37 cellular contexts compared by ENCODE assay signal in genomic region chr3:146072061-146072460, GRCh38.
A peak's percentile ranks its signal among the peaks of the same experiment; 100 is the strongest.
DNase-seq lines count a peak whose midpoint lies in the region; ATAC-seq and TF ChIP-seq lines count a peak whose summit lies in the region.
"Had no signal": no experiment of that assay in that cellular context is flagged by ENCODE, and none has a peak within 500 bp of the region (broad histone marks: within the 10 kb centered on the region; RNA-seq: fewer than 3 reads in every experiment).

No MANE protein-coding gene starts in this region.

- intact Hi-C loops in left ventricle myocardium superior (cut with micrococcal nuclease): loop anchor here (10.0 kb wide), 1 partner anchor 93 kb away; the partner anchor contains the start of gene PLOD2

- H4K20me1 ChIP-seq in GM23338 (replicated peaks; ENCODE audit: insufficient read depth) (no peaks in the 10 kb centered on the region), osteoblast (ENCODE audit: insufficient read depth, low read length) (peaks cover 3% of the 10 kb centered on the region)

- H3K9me2 ChIP-seq in GM23338 (ENCODE audit: insufficient read depth): no peaks in the 10 kb centered on the region

- H3K4me1 ChIP-seq in GM23338 (ENCODE audit: insufficient read depth) (0 out of 2 replicates have a peak, but pooled peaks cover 7% of the 10 kb centered on the region), osteoblast (ENCODE audit: insufficient read depth, low read length) (peaks cover 21% of the 10 kb centered on the region)
- H3K4me1 ChIP-seq: suprapubic skin, uterus had no signal

- H3K27ac Mint-ChIP-seq in GM23338: peak overlapping the region; percentile 8; the same call in 1 of the 2 replicates
- H3K27ac Mint-ChIP-seq: activated CD4-positive, alpha-beta T cell treated with anti-CD3 and anti-CD28 coated beads for 36 hours; activated CD8-positive, alpha-beta T cell treated with anti-CD3 and anti-CD28 coated beads for 36 hours; activated naive CD4-positive, alpha-beta T cell treated with anti-CD3 and anti-CD28 coated beads for 36 hours; activated T-helper 1 cell treated with anti-CD3 and anti-CD28 coated beads, Interleukin-12 subunit alpha, Interleukin-12 subunit beta, Interleukin-2, Interleukin-4 antibody, amounts not matched to agents 30 ng/mL and 10 ng/mL and 1 ng/mL, durations not matched to agents 14 hours and 24 hours and 36 hours; B cell; CD4-positive, alpha-beta memory T cell; naive B cell; stimulated activated naive B cell treated with anti-CD40 and anti-IgM and Interleukin-4, amounts not matched to agents 10 μg/mL and 1 μg/mL and 100 μg/mL, for 72 hours had no signal

- H3K27ac ChIP-seq in GM23338 (ENCODE audit: low read depth) (no peak overlapping the region), osteoblast (ENCODE audit: low read depth, low read length) (peak overlapping the region; percentile 44)
- H3K27ac ChIP-seq: left lung, psoas muscle, suprapubic skin had no signal

- H3K27me3 Mint-ChIP-seq in GM23338 (ENCODE audit: insufficient read depth, low read depth, poor library complexity): no peaks in the 10 kb centered on the region
- H3K27me3 Mint-ChIP-seq: activated CD4-positive, alpha-beta T cell treated with anti-CD3 and anti-CD28 coated beads for 36 hours; activated CD8-positive, alpha-beta T cell treated with anti-CD3 and anti-CD28 coated beads for 36 hours; B cell; brain; CD4-positive, alpha-beta memory T cell; naive B cell; stimulated activated naive B cell treated with anti-CD40 and anti-IgM and Interleukin-4, amounts not matched to agents 10 μg/mL and 1 μg/mL and 100 μg/mL, for 72 hours had no signal

- H3K4me2 ChIP-seq in GM23338: no peak overlapping the region
- H3K4me2 ChIP-seq in osteoblast (ENCODE audit: insufficient read depth, low read length): no peak overlapping the region

- no peaks in the 10 kb centered on the region for H3K79me2 ChIP-seq in GM23338 (replicated peaks; ENCODE audit: insufficient read depth)
- H3K79me2 ChIP-seq in osteoblast (ENCODE audit: insufficient read depth, low read length): no peaks in the 10 kb centered on the region

- H3K36me3 ChIP-seq in GM23338 (ENCODE audit: insufficient read depth): no peaks in the 10 kb centered on the region
- peaks cover 77% of the 10 kb centered on the region for H3K36me3 ChIP-seq in osteoblast (ENCODE audit: insufficient read depth, low read length)
- H3K36me3 ChIP-seq: adrenal gland, left lung, suprapubic skin, uterus had no signal

- H3K27me3 ChIP-seq in GM23338 (ENCODE audit: insufficient read depth) (no peaks in the 10 kb centered on the region), osteoblast (ENCODE audit: insufficient read depth, low read length) (no peaks in the 10 kb centered on the region)
- H3K27me3 ChIP-seq: adrenal gland, left lung, suprapubic skin, uterus had no signal

- H3K36me3 Mint-ChIP-seq in GM23338 (ENCODE audit: low read depth): peaks cover 8% of the 10 kb centered on the region
- H3K36me3 Mint-ChIP-seq: CD4-positive, alpha-beta memory T cell; naive B cell; stimulated activated naive B cell treated with anti-CD40 and anti-IgM and Interleukin-4, amounts not matched to agents 10 μg/mL and 1 μg/mL and 100 μg/mL, for 72 hours had no signal

- TF ChIP-seq CTCF in GM23338 (conservative IDR thresholded peaks at IDR 0.05; ENCODE audit: low read depth in 2 of 2) (no peak), osteoblast (IDR thresholded peaks at IDR 0.05; ENCODE audit: extremely low read depth, low read depth, low read length) (no peak)

- H3K4me1 Mint-ChIP-seq in GM23338: peaks cover 18% of the 10 kb centered on the region; the same call in 2 of the 3 replicates
- H3K4me1 Mint-ChIP-seq: activated CD4-positive, alpha-beta T cell treated with anti-CD3 and anti-CD28 coated beads for 36 hours; B cell; CD4-positive, alpha-beta memory T cell; naive B cell; stimulated activated naive B cell treated with anti-CD40 and anti-IgM and Interleukin-4, amounts not matched to agents 10 μg/mL and 1 μg/mL and 100 μg/mL, for 72 hours had no signal

- DNase-seq in GM23338 (ENCODE audit: low spot score): no peak
- peak; percentile 23 for DNase-seq in astrocyte of the hippocampus (ENCODE audit: low read depth, low spot score)
- DNase-seq in left ventricle myocardium superior: no peak
- DNase-seq in osteoblast (ENCODE audit: insufficient read length, low spot score, missing footprints): no peak
- DNase-seq in SKM-1 treated with dmso at 0.1 percent for 144 hours (lab: John Stamatoyannopoulos, UW; ENCODE audit: unreplicated experiment): no peak
- DNase-seq in NCI-H748 (lab: John Stamatoyannopoulos, UW; ENCODE audit: unreplicated experiment): no peak
- DNase-seq: ACHN; activated CD4-positive, alpha-beta T cell treated with anti-CD3 and anti-CD28 coated beads for 36 hours; activated CD8-positive, alpha-beta memory T cell treated with anti-CD3 and anti-CD28 coated beads, Interleukin-2, amount 50 U/mL, for 48 hours; activated CD8-positive, alpha-beta T cell treated with anti-CD3 and anti-CD28 coated beads for 36 hours; activated naive CD4-positive, alpha-beta T cell treated with anti-CD3 and anti-CD28 coated beads for 36 hours; CD4-positive, alpha-beta memory T cell; DND-41; GF-D8; KG1; left lung; midbrain; naive B cell; NCI-H1436; NCI-H2081; NCI-H2227 treated with DMSO at 0.1 percent for 48 hours; NCI-H526; NK-92 treated with Interleukin-12 subunit alpha and Interleukin-12 subunit beta, amount 100 ng/mL, for 24 hours; psoas muscle; SHP77 treated with DMSO at 0.1 percent for 48 hours; stimulated activated naive B cell treated with anti-CD40 and anti-IgM and Interleukin-4, amounts not matched to agents 10 μg/mL and 1 μg/mL and 100 μg/mL, for 72 hours; SW 1271; uterus had no signal

- H3K9me3 Mint-ChIP-seq in GM23338: no peaks in the 10 kb centered on the region; the same call in 2 of the 3 replicates
- H3K9me3 Mint-ChIP-seq: activated CD8-positive, alpha-beta T cell treated with anti-CD3 and anti-CD28 coated beads for 36 hours; activated naive CD4-positive, alpha-beta T cell treated with anti-CD3 and anti-CD28 coated beads for 36 hours; activated T-helper 1 cell treated with anti-CD3 and anti-CD28 coated beads, Interleukin-12 subunit alpha, Interleukin-12 subunit beta, Interleukin-2, Interleukin-4 antibody, amounts not matched to agents 30 ng/mL and 10 ng/mL and 1 ng/mL, durations not matched to agents 14 hours and 24 hours and 36 hours; brain; CD4-positive, alpha-beta memory T cell; stimulated activated naive B cell treated with anti-CD40 and anti-IgM and Interleukin-4, amounts not matched to agents 10 μg/mL and 1 μg/mL and 100 μg/mL, for 72 hours had no signal

- no peaks in the 10 kb centered on the region for H3K9me3 ChIP-seq in osteoblast (ENCODE audit: low read depth, low read length)
- H3K9me3 ChIP-seq: adrenal gland, left lung, psoas muscle, suprapubic skin, uterus had no signal

- ATAC-seq in GM23338 (no peak), left ventricle myocardium superior (peak; percentile 74), GM19395 (IDR thresholded peaks at IDR 0.05; ENCODE audit: unreplicated experiment) (no peak)
- no peak for ATAC-seq in activated CD4-positive, CD25-positive, alpha-beta regulatory T cell treated with anti-CD3 and anti-CD28 coated beads, Interleukin-2, amount 50 U/mL, for 24 hours
- ATAC-seq: activated CD4-positive, alpha-beta T cell treated with anti-CD3 and anti-CD28 coated beads for 36 hours; activated CD8-positive, alpha-beta T cell treated with anti-CD3 and anti-CD28 coated beads for 36 hours; Panc1; stimulated activated naive B cell treated with anti-CD40 and anti-IgM and Interleukin-4, amounts not matched to agents 10 μg/mL and 1 μg/mL and 100 μg/mL, for 72 hours had no signal

- no peak overlapping the region for H3K4me3 Mint-ChIP-seq in GM23338
- H3K4me3 Mint-ChIP-seq: activated CD4-positive, alpha-beta T cell treated with anti-CD3 and anti-CD28 coated beads for 36 hours; activated CD8-positive, alpha-beta T cell treated with anti-CD3 and anti-CD28 coated beads for 36 hours; activated naive CD4-positive, alpha-beta T cell treated with anti-CD3 and anti-CD28 coated beads for 36 hours; activated T-helper 1 cell treated with anti-CD3 and anti-CD28 coated beads, Interleukin-12 subunit alpha, Interleukin-12 subunit beta, Interleukin-2, Interleukin-4 antibody, amounts not matched to agents 30 ng/mL and 10 ng/mL and 1 ng/mL, durations not matched to agents 14 hours and 24 hours and 36 hours; B cell; brain; CD4-positive, alpha-beta memory T cell; naive B cell; stimulated activated naive B cell treated with anti-CD40 and anti-IgM and Interleukin-4, amounts not matched to agents 10 μg/mL and 1 μg/mL and 100 μg/mL, for 72 hours had no signal

- H3F3A ChIP-seq in GM23338 (replicated peaks; ENCODE audit: low read depth): no peaks in the 10 kb centered on the region

- H2AFZ ChIP-seq in GM23338: no peak overlapping the region
- no peak overlapping the region for H2AFZ ChIP-seq in osteoblast (ENCODE audit: low read length)
- H2AFZ ChIP-seq: GM23248 had no signal

- H3K4me3 ChIP-seq in GM23338 (no peak overlapping the region), osteoblast (ENCODE audit: insufficient read depth, low read length) (no peak overlapping the region)
- H3K4me3 ChIP-seq: adrenal gland, GM23248, left lung, psoas muscle, suprapubic skin, uterus had no signal

TF ChIP-seq in GM23338, 12 proteins besides CTCF, POLR2A, EP300 and RAD21 (continues in another document):
- TF ChIP-seq STAT1 (IDR thresholded peaks at IDR 0.05; ENCODE audit: unreplicated experiment) (no peak), NANOG (IDR thresholded peaks at IDR 0.05; ENCODE audit: borderline replicate concordance) (no peak), JUNB (IDR thresholded peaks at IDR 0.05; ENCODE audit: unreplicated experiment) (no peak), ZNF114 (CRISPR knock-in tag; IDR thresholded peaks at IDR 0.05) (no peak), EZH2phosphoT487 (IDR thresholded peaks at IDR 0.05; ENCODE audit: unreplicated experiment) (no peak)
